In genomic region chr3:43773273-43774104, GRCh38 we compare ENCODE assay signal across 10 cellular contexts.
DNase-seq lines count a peak whose midpoint lies in the region; TF ChIP-seq lines count a peak whose summit lies in the region.
"Had no signal": no experiment of that assay in that cellular context is flagged by ENCODE, and none has a peak within 500 bp of the region (broad histone marks: within the 10 kb centered on the region; RNA-seq: fewer than 3 reads in every experiment).

No MANE protein-coding gene starts in this region.

- H3K27ac ChIP-seq in esophagus squamous epithelium (peak overlapping the region; percentile 52 to 59 (median 56)), trophoblast cell (ENCODE audit: low read depth, low read length) (no peak overlapping the region), prostate gland (no peak overlapping the region)

- in situ Hi-C loops in GM13977 (cut with MboI; ENCODE audit: low pct_unique_long_range_greater_than_20kb, low sequenced_read_pairs, unreplicated experiment): no loop called here

- H3K36me3 ChIP-seq in esophagus squamous epithelium (no peaks in the 10 kb centered on the region), trophoblast cell (ENCODE audit: control insufficient read depth in 1 of 2, insufficient read depth in 2 of 2, low read length in 2 of 2) (no peaks in the 10 kb centered on the region), prostate gland (no peaks in the 10 kb centered on the region)

- peak overlapping the region; percentile 7 for H2BK120ac ChIP-seq in trophoblast cell (ENCODE audit: insufficient read depth, low read length, poor library complexity)

- intact Hi-C loops in esophagus squamous epithelium (cut with DNase I): no loop called here
- intact Hi-C loops in prostate gland (cut with DNase I): no loop called here

- H3K9me3 ChIP-seq in esophagus squamous epithelium: no peaks in the 10 kb centered on the region
- H3K9me3 ChIP-seq in trophoblast cell (ENCODE audit: insufficient read depth, low read depth, low read length): peaks cover 1% of the 10 kb centered on the region
- H3K9me3 ChIP-seq in prostate gland: no peaks in the 10 kb centered on the region

- no peak overlapping the region for H3K18ac ChIP-seq in trophoblast cell (ENCODE audit: low read length)

- H4K91ac ChIP-seq in trophoblast cell (ENCODE audit: low read depth, low read length): no peak overlapping the region

- H3K4me1 ChIP-seq in esophagus squamous epithelium (peaks cover 27 to 42% (median 29%) of the 10 kb centered on the region in 3 donors), trophoblast cell (ENCODE audit: control insufficient read depth in 1 of 2, insufficient read depth in 2 of 2, low read length in 2 of 2) (peaks cover 9 to 11% of the 10 kb centered on the region in 2 experiments), prostate gland (replicated peaks) (no peaks in the 10 kb centered on the region)

- H2AK5ac ChIP-seq in trophoblast cell (ENCODE audit: low read length): peak overlapping the region; percentile 24

- no peak overlapping the region for H2BK5ac ChIP-seq in trophoblast cell (ENCODE audit: low read depth, low read length, poor library complexity)

- H3K4ac ChIP-seq in trophoblast cell (ENCODE audit: low read depth, low read length): no peak overlapping the region

- DNase-seq in GM03348 (ENCODE audit: low spot score) (peak; percentile 38), RPMI8226 (peak; percentile 43), esophagus squamous epithelium (lab: John Stamatoyannopoulos, UW) (no peak), trophoblast cell (no peak), DMS153 treated with DMSO at 0.1 percent for 48 hours (lab: John Stamatoyannopoulos, UW; ENCODE audit: unreplicated experiment) (no peak), prostate gland (ENCODE audit: low spot score) (no peak), GM13977 (ENCODE audit: low spot score) (no peak), HK-2 (ENCODE audit: unreplicated experiment) (no peak)
- DNase-seq: amniotic stem cell, Karpas-422 had no signal

- WGBS in esophagus squamous epithelium, 2 donors: 39 to 59% methylated on average over 8 to 10 of the region's 10 CpGs
- no CpG with 5 or more reads among the region's 10 CpGs for WGBS in trophoblast cell (ENCODE audit: extremely low coverage, insufficient coverage, insufficient read length)
- WGBS in prostate gland: 55% methylated on average over 10 of the region's 10 CpGs

- peak overlapping the region; percentile 23 for H2AFZ ChIP-seq in trophoblast cell (ENCODE audit: insufficient read depth, low read length, poor library complexity)

- no peak overlapping the region for H4K12ac ChIP-seq in trophoblast cell (ENCODE audit: low read depth, low read length)

- H3K4me3 ChIP-seq in esophagus squamous epithelium: no peak overlapping the region
- H3K4me3 ChIP-seq in trophoblast cell (ENCODE audit: low read depth, low read length): no peak overlapping the region
- no peak overlapping the region for H3K4me3 ChIP-seq in prostate gland

- H3K14ac ChIP-seq in trophoblast cell (ENCODE audit: low read length): no peak overlapping the region

- H3K9ac ChIP-seq in trophoblast cell (ENCODE audit: low read length): no peak overlapping the region

- no peak overlapping the region for H3K4me2 ChIP-seq in trophoblast cell (ENCODE audit: low read length)

- H2BK12ac ChIP-seq in trophoblast cell (ENCODE audit: low read length): no peak overlapping the region

- H3K23ac ChIP-seq in trophoblast cell (ENCODE audit: low read length): no peak overlapping the region

- H4K8ac ChIP-seq in trophoblast cell (ENCODE audit: low read depth, low read length): no peak overlapping the region

- H3K79me2 ChIP-seq in trophoblast cell (ENCODE audit: control insufficient read depth, insufficient read depth, low read length, poor library complexity): no peaks in the 10 kb centered on the region

- H3K79me1 ChIP-seq in trophoblast cell (ENCODE audit: low read length): no peaks in the 10 kb centered on the region

- TF ChIP-seq CTCF in esophagus squamous epithelium (IDR thresholded peaks at IDR 0.05) (no peak), prostate gland (IDR thresholded peaks at IDR 0.05) (no peak), GM13977 (IDR thresholded peaks at IDR 0.05; ENCODE audit: extremely low read depth, insufficient read depth, missing control alignments) (no peak)

- TF ChIP-seq POLR2A in esophagus squamous epithelium (IDR thresholded peaks at IDR 0.05): no peak
- TF ChIP-seq POLR2A in prostate gland (IDR thresholded peaks at IDR 0.05): no peak

- H3K27me3 ChIP-seq in esophagus squamous epithelium (no peaks in the 10 kb centered on the region), trophoblast cell (ENCODE audit: insufficient read depth, low read length) (no peaks in the 10 kb centered on the region), prostate gland (replicated peaks; ENCODE audit: insufficient read depth) (no peaks in the 10 kb centered on the region)

Comparison
In these comparisons a context has a peak if more than half of its experiments do, and no peak if none do; other contexts are left out.
1. DNase-seq: peak in GM03348 (single experiment) and RPMI8226 (single experiment); none in esophagus squamous epithelium (single experiment), trophoblast cell (0 of 2), DMS153 treated with DMSO at 0.1 percent for 48 hours (single experiment), prostate gland (single experiment), GM13977 (single experiment) and HK-2 (single experiment).
2. H3K27ac ChIP-seq: peak in esophagus squamous epithelium (4 of 4); none in trophoblast cell (single experiment) and prostate gland (0 of 2).